1 cellular context compared by ENCODE assay signal in the genomic region with DNA sequence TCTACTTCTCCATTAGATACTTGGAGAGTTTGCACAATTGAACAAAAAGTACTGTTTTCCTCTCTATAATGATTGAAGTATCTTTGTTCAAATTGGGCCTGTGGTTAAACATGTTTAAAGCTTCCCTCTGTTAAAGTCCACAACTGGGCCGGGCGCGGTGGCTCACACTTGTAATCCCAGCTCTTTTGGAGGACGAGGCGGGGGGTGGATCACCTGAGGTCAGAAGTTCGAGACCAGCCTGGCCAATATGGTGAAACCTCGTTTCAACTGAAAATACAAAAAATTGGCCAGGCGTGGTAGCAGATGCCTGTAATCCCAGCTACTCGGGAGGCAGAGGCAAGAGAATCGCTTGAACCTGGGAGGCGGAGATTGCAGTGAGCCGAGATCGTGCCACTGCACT. TPM values are rescaled to one million over a fixed set of nuclear protein-coding genes. Genes with fewer than 3 reads are reported as not detected.
"Had no signal": no experiment of that assay in that cellular context is flagged by ENCODE, and none has a peak within 500 bp of the region (broad histone marks: within the 10 kb centered on the region; RNA-seq: fewer than 3 reads in every experiment).

No MANE protein-coding gene starts in this region.

RNA-seq across cellular contexts. Expression of a gene that starts 31.8 kb away (rescaled TPM):
- total RNA-seq: foreskin keratinocyte had no signal
- polyA plus RNA-seq: foreskin keratinocyte had no signal
